In the genomic region with DNA sequence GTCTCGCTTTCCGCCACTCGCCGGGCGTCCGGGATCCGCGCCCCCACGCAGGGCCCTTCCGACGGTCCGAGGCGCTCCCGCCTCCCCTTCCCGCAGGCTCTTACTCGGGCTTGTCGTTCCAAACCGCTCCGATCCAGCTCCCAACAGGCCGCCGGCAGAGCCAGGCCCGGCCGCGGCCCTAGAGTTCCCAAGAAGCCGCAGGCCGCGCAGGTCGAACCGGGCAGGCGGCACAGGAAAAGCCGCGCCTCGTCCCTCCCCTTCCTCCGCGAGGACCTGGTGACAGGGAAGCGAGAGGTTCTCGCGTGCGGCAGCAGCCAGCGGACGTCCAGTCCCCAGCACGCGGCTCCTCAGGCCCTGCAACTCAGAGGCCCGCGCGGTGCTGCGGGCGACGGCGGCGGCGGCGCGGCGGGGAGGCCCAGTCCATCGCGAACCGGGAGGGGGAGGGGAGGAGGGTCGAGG, we compare ENCODE assay signal across 8 cellular contexts. TPM values are rescaled to one million over a fixed set of nuclear protein-coding genes. Genes with fewer than 3 reads are reported as not detected.
DNase-seq lines count a peak whose midpoint lies in the region; ATAC-seq and TF ChIP-seq lines count a peak whose summit lies in the region.

No MANE protein-coding gene starts in this region.

- BruUV-seq in Caco-2 (replicated peaks; lab: Mats Ljungman, UMichigan): no TSS peak

- H3K27me3 Mint-ChIP-seq in Caco-2 (ENCODE audit: insufficient read depth, unreplicated experiment) (no peaks in the 10 kb centered on the region), brain (no peaks in the 10 kb centered on the region)

- H3K4me3 Mint-ChIP-seq in Caco-2 (ENCODE audit: unreplicated experiment) (peak overlapping the region; percentile 84), brain (peak overlapping the region; percentile 86 to 91 (median 88))

- peak overlapping the region; percentile 92 for H3K27ac ChIP-seq in KOPT-K1 (ENCODE audit: low read depth, low read length, poor library complexity, severe bottlenecking)
- H3K27ac ChIP-seq in left lung: peak overlapping the region; percentile 99 to 100
- peak overlapping the region; percentile 92 for H3K27ac ChIP-seq in thymus (ENCODE audit: low read depth)

- under 1% methylated on average over 59 of the region's 59 CpGs for WGBS in thymus

- H3K4me1 Mint-ChIP-seq in Caco-2 (ENCODE audit: low read depth, unreplicated experiment) (peaks cover 17% of the 10 kb centered on the region), brain (peaks cover 39% of the 10 kb centered on the region)

- no peaks in the 10 kb centered on the region for H3K9me3 Mint-ChIP-seq in Caco-2 (ENCODE audit: unreplicated experiment)
- peaks cover 0 to 9% (median 2%) of the 10 kb centered on the region in 5 experiments for H3K9me3 Mint-ChIP-seq in brain

- DNase-seq in Caco-2 (peak in 1 of 2 experiments; percentile 93), left lung (no peak), islet precursor cell (no peak), germinal center (ENCODE audit: low spot score) (no peak)

- ATAC-seq in GM21447 (IDR thresholded peaks at IDR 0.05; ENCODE audit: unreplicated experiment) (peak; percentile 40), left lung (peak; percentile 59)

- H3K27ac Mint-ChIP-seq in Caco-2 (ENCODE audit: unreplicated experiment) (peak overlapping the region; percentile 95), brain (peak overlapping the region; percentile 95 to 100 (median 98))

- H3K4me3 ChIP-seq in Caco-2 (ENCODE audit: low read depth, low read length) (peak overlapping the region; percentile 91), left lung (peak overlapping the region; percentile 79 to 81), thymus (ENCODE audit: low read length) (peak overlapping the region; percentile 94)

- H3K36me3 ChIP-seq in Caco-2 (ENCODE audit: control insufficient read depth, insufficient read depth, low read length) (no peaks in the 10 kb centered on the region), KOPT-K1 (ENCODE audit: insufficient read depth, low read length) (peaks cover 19% of the 10 kb centered on the region), left lung (peaks cover 0 to 17% of the 10 kb centered on the region in 2 donors), thymus (ENCODE audit: control insufficient read depth, insufficient read depth) (no peaks in the 10 kb centered on the region)

- TF ChIP-seq CTCF in Caco-2 (IDR thresholded peaks at IDR 0.05; ENCODE audit: insufficient read depth in 1 of 2, low read depth in 1 of 2, low read length in 1 of 2, severe bottlenecking in 1 of 2, unreplicated experiment in 1 of 2) (no peak), brain (conservative IDR thresholded peaks at IDR 0.05) (no peak), left lung (IDR thresholded peaks at IDR 0.05) (no peak)

- CTCF ChIA-PET in Caco-2 (lab: Charles Lee): interaction anchor here (0.6 to 2.2 kb wide), 13 partner anchors 9 to 213 kb away, joined by 3 to 11 read pairs (median 4); a partner anchor contains a TSS

- intact Hi-C loops in Caco-2 (cut with micrococcal nuclease; ENCODE audit: unreplicated experiment) (loop anchor here (1.0 to 5.0 kb wide), 4 partner anchors 75 to 149 kb away; no protein-coding TSS in a partner anchor), left lung (cut with DNase I) (no loop called here)

- H3K9me3 ChIP-seq in Caco-2 (no peaks in the 10 kb centered on the region), KOPT-K1 (ENCODE audit: insufficient read depth, low read length, poor library complexity, severe bottlenecking) (no peaks in the 10 kb centered on the region), left lung (no peaks in the 10 kb centered on the region), thymus (ENCODE audit: control insufficient read depth) (no peaks in the 10 kb centered on the region)

- H3K4me1 ChIP-seq in Caco-2 (peaks cover 17% of the 10 kb centered on the region), left lung (peaks cover 13 to 31% of the 10 kb centered on the region in 2 donors), thymus (ENCODE audit: control insufficient read depth, insufficient read depth, low read length) (peaks cover 11% of the 10 kb centered on the region)

- POLR2A ChIA-PET in Caco-2 (lab: Charles Lee): interaction anchor here (0.6 to 1.7 kb wide), 6 partner anchors 23 to 181 kb away, joined by 3 to 9 read pairs (median 4); a partner anchor contains a TSS

- H3K36me3 Mint-ChIP-seq in Caco-2 (ENCODE audit: insufficient read depth, unreplicated experiment): peaks cover 39% of the 10 kb centered on the region
- peaks cover 28% of the 10 kb centered on the region for H3K36me3 Mint-ChIP-seq in brain

- H3K27me3 ChIP-seq in Caco-2 (replicated peaks; ENCODE audit: control insufficient read depth, insufficient read depth, low read length): no peaks in the 10 kb centered on the region
- no peaks in the 10 kb centered on the region for H3K27me3 ChIP-seq in left lung
- no peaks in the 10 kb centered on the region for H3K27me3 ChIP-seq in thymus (ENCODE audit: control insufficient read depth, insufficient read depth)

RNA-seq across cellular contexts. Expression of a gene that starts 0.3 kb away (rescaled TPM):
- total RNA-seq in Caco-2 (2022) (146 and 147 TPM in 2 replicates), left lung (100 to 1,000 TPM; 160 to 165 TPM)
- polyA plus RNA-seq in brain (ENCODE audit: insufficient read depth, low read depth, low replicate concordance) (57.7 TPM), thymus (46.0 TPM)
